12 cellular contexts compared by ENCODE assay signal in the genomic region with DNA sequence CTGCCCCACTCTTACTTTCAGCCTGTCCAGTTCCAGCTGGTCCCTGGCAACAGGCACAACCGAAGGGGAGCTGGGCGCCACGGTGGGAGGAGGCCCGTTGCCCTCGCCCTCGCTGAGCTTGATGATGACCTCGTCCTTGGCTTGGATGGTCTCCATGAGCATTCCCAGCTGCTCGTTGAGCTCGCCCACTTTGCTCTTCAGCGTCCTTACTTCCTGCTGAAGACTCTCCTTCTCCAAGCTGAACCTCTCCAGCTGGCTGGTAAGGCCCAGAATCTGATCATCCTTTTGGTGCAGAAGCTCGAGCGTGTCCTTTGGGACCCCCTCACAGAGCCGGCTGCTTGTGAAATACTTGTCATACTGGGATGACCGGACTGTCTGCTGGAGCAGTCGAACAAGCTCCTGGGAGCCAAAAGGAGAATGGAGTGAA. TPM values are rescaled to one million over a fixed set of nuclear protein-coding genes. Genes with fewer than 3 reads are reported as not detected.
A peak's percentile ranks its signal among the peaks of the same experiment; 100 is the strongest.
DNase-seq lines count a peak whose midpoint lies in the region; ATAC-seq and TF ChIP-seq lines count a peak whose summit lies in the region.
"Had no signal": no experiment of that assay in that cellular context is flagged by ENCODE, and none has a peak within 500 bp of the region (broad histone marks: within the 10 kb centered on the region; RNA-seq: fewer than 3 reads in every experiment).

No MANE protein-coding gene starts in this region.

- TF ChIP-seq CTCF in colonic mucosa (IDR thresholded peaks at IDR 0.05) (no peak), lower lobe of right lung (IDR thresholded peaks at IDR 0.05) (no peak)

- peak; percentile 33 for DNase-seq in AG20443 (ENCODE audit: low spot score)
- no peak for DNase-seq in colonic mucosa
- DNase-seq in lower lobe of right lung = no peak
- peak; percentile 26 for DNase-seq in skeletal muscle cell (ENCODE audit: low read depth)
- DNase-seq: anterior cingulate cortex, DMS153, hippocampal formation, NCI-H226 had no signal

- H3K4me1 ChIP-seq in colonic mucosa (no peaks in the 10 kb centered on the region), lower lobe of right lung (peaks cover 33% of the 10 kb centered on the region)

- peak; percentile 60 to 67 for ATAC-seq in lower lobe of right lung
- ATAC-seq in HG03469 (IDR thresholded peaks at IDR 0.05; ENCODE audit: unreplicated experiment) = no peak
- ATAC-seq in HG03139 (IDR thresholded peaks at IDR 0.05; ENCODE audit: unreplicated experiment) = no peak
- no peak for ATAC-seq in GM21381 (IDR thresholded peaks at IDR 0.05; ENCODE audit: unreplicated experiment)
- no peak for ATAC-seq in HG02870 (IDR thresholded peaks at IDR 0.05; ENCODE audit: unreplicated experiment)

- H3K4me3 ChIP-seq in colonic mucosa = no peak overlapping the region
- H3K4me3 ChIP-seq in lower lobe of right lung = no peak overlapping the region
- no peak overlapping the region for H3K4me3 ChIP-seq in skeletal muscle cell (ENCODE audit: low read depth, low read length)

- H3K36me3 ChIP-seq in colonic mucosa = no peaks in the 10 kb centered on the region
- peaks cover 91% of the 10 kb centered on the region for H3K36me3 ChIP-seq in lower lobe of right lung

- no peaks in the 10 kb centered on the region for H3K9me3 ChIP-seq in colonic mucosa
- no peaks in the 10 kb centered on the region for H3K9me3 ChIP-seq in lower lobe of right lung

- intact Hi-C loops in colonic mucosa (cut with DNase I) = no loop called here
- intact Hi-C loops in lower lobe of right lung (cut with DNase I) = no loop called here

- H3K27me3 ChIP-seq in colonic mucosa (no peaks in the 10 kb centered on the region), lower lobe of right lung (ENCODE audit: low read depth) (no peaks in the 10 kb centered on the region)

- no peak overlapping the region for H3K9ac ChIP-seq in colonic mucosa (ENCODE audit: low read depth in 2 of 2, low read length in 2 of 2)

- H3K27ac ChIP-seq in colonic mucosa (peak overlapping the region; percentile 34), lower lobe of right lung (peak overlapping the region; percentile 61)

RNA-seq across cellular contexts. Expression of a gene that starts 53.4 kb away (rescaled TPM):
- total RNA-seq in colonic mucosa (10 to 100 TPM; 35.9 to 49.1 TPM), lower lobe of right lung (69.8 TPM)

Comparison
In these comparisons a context has a peak if more than half of its experiments do, and no peak if none do; other contexts are left out.
1. DNase-seq: peak in AG20443 (single experiment) and skeletal muscle cell (single experiment); none in colonic mucosa (single experiment) and lower lobe of right lung (single experiment).
2. ATAC-seq: peak in lower lobe of right lung (2 of 2); none in HG03469 (single experiment), HG03139 (single experiment), GM21381 (single experiment) and HG02870 (single experiment).